ENCODE assay signal across 1 cellular context in the genomic region with DNA sequence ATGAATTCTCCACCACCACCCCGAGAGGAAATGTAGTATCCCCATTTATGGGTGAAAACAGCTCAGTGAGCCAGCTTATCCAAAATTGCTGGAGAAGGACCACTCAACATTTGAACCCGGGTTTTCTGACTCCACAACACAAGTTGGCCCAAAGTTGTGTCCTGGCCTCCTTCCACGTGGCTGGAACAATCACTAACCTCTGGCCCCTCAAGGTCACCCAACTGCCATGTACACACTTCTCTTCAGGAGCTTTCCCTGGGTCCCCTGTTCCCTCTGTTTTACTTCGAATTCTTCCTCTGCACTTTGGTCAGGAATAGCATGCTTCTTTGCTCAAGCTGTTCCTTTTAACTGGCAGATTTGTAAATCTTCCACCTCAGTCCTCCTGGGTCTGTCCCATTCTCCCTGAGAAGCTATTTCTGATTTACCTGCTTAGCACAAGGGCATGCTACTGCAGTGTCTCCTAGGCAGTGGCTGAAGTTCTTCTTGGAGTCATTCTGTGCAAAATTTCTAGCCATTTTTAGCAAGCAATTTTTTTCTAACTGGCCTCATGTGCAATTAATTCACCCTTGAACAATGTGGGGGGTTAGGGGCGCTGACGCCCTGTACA.
A peak's percentile ranks its signal among the peaks of the same experiment; 100 is the strongest.
TF ChIP-seq lines count a peak whose summit lies in the region.

No MANE protein-coding gene starts in this region.

TF ChIP-seq in HepG2, 621 proteins besides CTCF, POLR2A, EP300 and RAD21 (continued from another document and continues in another):
- TF ChIP-seq, protein P1, sequence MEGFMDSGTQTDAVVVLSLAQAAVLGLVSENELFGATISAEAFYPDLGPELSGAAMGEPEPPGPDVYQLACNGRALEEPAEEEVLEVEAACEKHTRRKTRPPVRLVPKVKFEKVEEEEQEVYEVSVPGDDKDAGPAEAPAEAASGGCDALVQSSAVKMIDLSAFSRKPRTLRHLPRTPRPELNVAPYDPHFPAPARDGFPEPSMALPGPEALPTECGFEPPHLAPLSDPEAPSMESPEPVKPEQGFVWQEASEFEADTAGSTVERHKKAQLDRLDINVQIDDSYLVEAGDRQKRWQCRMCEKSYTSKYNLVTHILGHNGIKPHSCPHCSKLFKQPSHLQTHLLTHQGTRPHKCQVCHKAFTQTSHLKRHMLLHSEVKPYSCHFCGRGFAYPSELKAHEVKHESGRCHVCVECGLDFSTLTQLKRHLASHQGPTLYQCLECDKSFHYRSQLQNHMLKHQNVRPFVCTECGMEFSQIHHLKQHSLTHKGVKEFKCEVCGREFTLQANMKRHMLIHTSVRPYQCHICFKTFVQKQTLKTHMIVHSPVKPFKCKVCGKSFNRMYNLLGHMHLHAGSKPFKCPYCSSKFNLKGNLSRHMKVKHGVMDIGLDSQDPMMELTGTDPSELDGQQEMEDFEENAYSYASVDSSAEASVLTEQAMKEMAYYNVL (CRISPR knock-in tag; IDR thresholded peaks at IDR 0.05; ENCODE audit: borderline replicate concordance), result peak; percentile 94; the same call in 1 of the 2 replicates
- TF ChIP-seq, protein P2, sequence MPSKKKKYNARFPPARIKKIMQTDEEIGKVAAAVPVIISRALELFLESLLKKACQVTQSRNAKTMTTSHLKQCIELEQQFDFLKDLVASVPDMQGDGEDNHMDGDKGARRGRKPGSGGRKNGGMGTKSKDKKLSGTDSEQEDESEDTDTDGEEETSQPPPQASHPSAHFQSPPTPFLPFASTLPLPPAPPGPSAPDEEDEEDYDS (CRISPR knock-in tag; IDR thresholded peaks at IDR 0.05), result no peak
- TF ChIP-seq, protein P3, sequence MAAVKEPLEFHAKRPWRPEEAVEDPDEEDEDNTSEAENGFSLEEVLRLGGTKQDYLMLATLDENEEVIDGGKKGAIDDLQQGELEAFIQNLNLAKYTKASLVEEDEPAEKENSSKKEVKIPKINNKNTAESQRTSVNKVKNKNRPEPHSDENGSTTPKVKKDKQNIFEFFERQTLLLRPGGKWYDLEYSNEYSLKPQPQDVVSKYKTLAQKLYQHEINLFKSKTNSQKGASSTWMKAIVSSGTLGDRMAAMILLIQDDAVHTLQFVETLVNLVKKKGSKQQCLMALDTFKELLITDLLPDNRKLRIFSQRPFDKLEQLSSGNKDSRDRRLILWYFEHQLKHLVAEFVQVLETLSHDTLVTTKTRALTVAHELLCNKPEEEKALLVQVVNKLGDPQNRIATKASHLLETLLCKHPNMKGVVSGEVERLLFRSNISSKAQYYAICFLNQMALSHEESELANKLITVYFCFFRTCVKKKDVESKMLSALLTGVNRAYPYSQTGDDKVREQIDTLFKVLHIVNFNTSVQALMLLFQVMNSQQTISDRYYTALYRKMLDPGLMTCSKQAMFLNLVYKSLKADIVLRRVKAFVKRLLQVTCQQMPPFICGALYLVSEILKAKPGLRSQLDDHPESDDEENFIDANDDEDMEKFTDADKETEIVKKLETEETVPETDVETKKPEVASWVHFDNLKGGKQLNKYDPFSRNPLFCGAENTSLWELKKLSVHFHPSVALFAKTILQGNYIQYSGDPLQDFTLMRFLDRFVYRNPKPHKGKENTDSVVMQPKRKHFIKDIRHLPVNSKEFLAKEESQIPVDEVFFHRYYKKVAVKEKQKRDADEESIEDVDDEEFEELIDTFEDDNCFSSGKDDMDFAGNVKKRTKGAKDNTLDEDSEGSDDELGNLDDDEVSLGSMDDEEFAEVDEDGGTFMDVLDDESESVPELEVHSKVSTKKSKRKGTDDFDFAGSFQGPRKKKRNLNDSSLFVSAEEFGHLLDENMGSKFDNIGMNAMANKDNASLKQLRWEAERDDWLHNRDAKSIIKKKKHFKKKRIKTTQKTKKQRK (IDR thresholded peaks at IDR 0.05; ENCODE audit: low read length), result no peak
- TF ChIP-seq ZFYVE20 (CRISPR knock-in tag; IDR thresholded peaks at IDR 0.05; ENCODE audit: borderline replicate concordance, low read depth), result no peak
- TF ChIP-seq, protein P4, sequence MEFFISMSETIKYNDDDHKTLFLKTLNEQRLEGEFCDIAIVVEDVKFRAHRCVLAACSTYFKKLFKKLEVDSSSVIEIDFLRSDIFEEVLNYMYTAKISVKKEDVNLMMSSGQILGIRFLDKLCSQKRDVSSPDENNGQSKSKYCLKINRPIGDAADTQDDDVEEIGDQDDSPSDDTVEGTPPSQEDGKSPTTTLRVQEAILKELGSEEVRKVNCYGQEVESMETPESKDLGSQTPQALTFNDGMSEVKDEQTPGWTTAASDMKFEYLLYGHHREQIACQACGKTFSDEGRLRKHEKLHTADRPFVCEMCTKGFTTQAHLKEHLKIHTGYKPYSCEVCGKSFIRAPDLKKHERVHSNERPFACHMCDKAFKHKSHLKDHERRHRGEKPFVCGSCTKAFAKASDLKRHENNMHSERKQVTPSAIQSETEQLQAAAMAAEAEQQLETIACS (CRISPR knock-in tag; IDR thresholded peaks at IDR 0.05), result no peak
- TF ChIP-seq KMT2B (CRISPR knock-in tag; IDR thresholded peaks at IDR 0.05), result no peak
- TF ChIP-seq MBD4 (IDR thresholded peaks at IDR 0.05; ENCODE audit: borderline replicate concordance, low read length), result no peak; the same call in 1 of the 2 replicates
- TF ChIP-seq ERF (CRISPR knock-in tag; IDR thresholded peaks at IDR 0.05), result peak; percentile 46; the same call in 1 of the 2 replicates
- TF ChIP-seq ZNF556 (CRISPR knock-in tag; IDR thresholded peaks at IDR 0.05; ENCODE audit: borderline replicate concordance), result no peak
- TF ChIP-seq SNRNP70 (IDR thresholded peaks at IDR 0.05; ENCODE audit: low read depth, low read length), result no peak
- peak; percentile 69 for TF ChIP-seq ISL2 (CRISPR knock-in tag; IDR thresholded peaks at IDR 0.05)
- TF ChIP-seq ETV5 (CRISPR knock-in tag; IDR thresholded peaks at IDR 0.05; ENCODE audit: borderline replicate concordance), result peak; percentile 31; the same call in 1 of the 2 replicates
- peak; percentile 56; the same call in 1 of the 2 replicates for TF ChIP-seq FOXO1 (CRISPR knock-in tag; IDR thresholded peaks at IDR 0.05)
- no peak for TF ChIP-seq ZNF234 (CRISPR knock-in tag; conservative IDR thresholded peaks at IDR 0.05)
- no peak for TF ChIP-seq ARHGAP35 (CRISPR knock-in tag; IDR thresholded peaks at IDR 0.05; ENCODE audit: borderline replicate concordance)
- TF ChIP-seq, protein P5, sequence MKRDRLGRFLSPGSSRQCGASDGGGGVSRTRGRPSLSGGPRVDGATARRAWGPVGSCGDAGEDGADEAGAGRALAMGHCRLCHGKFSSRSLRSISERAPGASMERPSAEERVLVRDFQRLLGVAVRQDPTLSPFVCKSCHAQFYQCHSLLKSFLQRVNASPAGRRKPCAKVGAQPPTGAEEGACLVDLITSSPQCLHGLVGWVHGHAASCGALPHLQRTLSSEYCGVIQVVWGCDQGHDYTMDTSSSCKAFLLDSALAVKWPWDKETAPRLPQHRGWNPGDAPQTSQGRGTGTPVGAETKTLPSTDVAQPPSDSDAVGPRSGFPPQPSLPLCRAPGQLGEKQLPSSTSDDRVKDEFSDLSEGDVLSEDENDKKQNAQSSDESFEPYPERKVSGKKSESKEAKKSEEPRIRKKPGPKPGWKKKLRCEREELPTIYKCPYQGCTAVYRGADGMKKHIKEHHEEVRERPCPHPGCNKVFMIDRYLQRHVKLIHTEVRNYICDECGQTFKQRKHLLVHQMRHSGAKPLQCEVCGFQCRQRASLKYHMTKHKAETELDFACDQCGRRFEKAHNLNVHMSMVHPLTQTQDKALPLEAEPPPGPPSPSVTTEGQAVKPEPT (CRISPR knock-in tag; IDR thresholded peaks at IDR 0.05; ENCODE audit: low read depth), result no peak
- TF ChIP-seq ZNF296 (CRISPR knock-in tag; conservative IDR thresholded peaks at IDR 0.05), result no peak
- no peak for TF ChIP-seq EZH2 (conservative IDR thresholded peaks at IDR 0.05; ENCODE audit: low read depth, low read length)
- TF ChIP-seq MEIS1 (CRISPR knock-in tag; IDR thresholded peaks at IDR 0.05; ENCODE audit: borderline replicate concordance), result no peak
- no peak; the same call in 1 of the 2 replicates for TF ChIP-seq ZNF143 (CRISPR knock-in tag; IDR thresholded peaks at IDR 0.05)
- TF ChIP-seq, protein P6, sequence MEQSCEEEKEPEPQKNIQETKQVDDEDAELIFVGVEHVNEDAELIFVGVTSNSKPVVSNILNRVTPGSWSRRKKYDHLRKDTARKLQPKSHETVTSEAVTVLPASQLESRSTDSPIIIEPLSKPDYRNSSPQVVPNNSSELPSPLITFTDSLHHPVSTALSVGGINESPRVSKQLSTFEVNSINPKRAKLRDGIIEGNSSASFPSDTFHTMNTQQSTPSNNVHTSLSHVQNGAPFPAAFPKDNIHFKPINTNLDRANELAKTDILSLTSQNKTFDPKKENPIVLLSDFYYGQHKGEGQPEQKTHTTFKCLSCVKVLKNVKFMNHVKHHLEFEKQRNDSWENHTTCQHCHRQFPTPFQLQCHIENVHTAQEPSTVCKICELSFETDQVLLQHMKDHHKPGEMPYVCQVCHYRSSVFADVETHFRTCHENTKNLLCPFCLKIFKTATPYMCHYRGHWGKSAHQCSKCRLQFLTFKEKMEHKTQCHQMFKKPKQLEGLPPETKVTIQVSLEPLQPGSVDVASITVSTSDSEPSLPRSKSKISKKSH (CRISPR knock-in tag; IDR thresholded peaks at IDR 0.05; ENCODE audit: borderline replicate concordance), result no peak
- peak; percentile 68 for TF ChIP-seq SOX13 (IDR thresholded peaks at IDR 0.05)
- TF ChIP-seq SOX13 (CRISPR knock-in tag; conservative IDR thresholded peaks at IDR 0.05 in 1 of 2, IDR thresholded peaks at IDR 0.05 in 1 of 2), result peak in 1 of 2 experiments; percentile 89; a peak in 2 of 4 replicates
- TF ChIP-seq TEAD3 (CRISPR knock-in tag; optimal IDR thresholded peaks at IDR 0.05; ENCODE audit: borderline replicate concordance), result peak; percentile 64
- peak; percentile 83; the same call in 1 of the 2 replicates for TF ChIP-seq MXD4 (CRISPR knock-in tag; IDR thresholded peaks at IDR 0.05)
- TF ChIP-seq FOXA1 (IDR thresholded peaks at IDR 0.05), result no peak
- peak; percentile 43; the same call in 1 of the 2 replicates for TF ChIP-seq FOXA1 (CRISPR knock-in tag; IDR thresholded peaks at IDR 0.05)
- 0 out of 2 replicates have a peak, but pooled peaks have one; percentile 37 for TF ChIP-seq NFIC (IDR thresholded peaks at IDR 0.05; ENCODE audit: low read length)
- TF ChIP-seq TCF12 (IDR thresholded peaks at IDR 0.05), result no peak
- 0 out of 2 replicates have a peak, but pooled peaks have one; percentile 62 for TF ChIP-seq TCF12 (CRISPR knock-in tag; IDR thresholded peaks at IDR 0.05)
- TF ChIP-seq, protein P7, sequence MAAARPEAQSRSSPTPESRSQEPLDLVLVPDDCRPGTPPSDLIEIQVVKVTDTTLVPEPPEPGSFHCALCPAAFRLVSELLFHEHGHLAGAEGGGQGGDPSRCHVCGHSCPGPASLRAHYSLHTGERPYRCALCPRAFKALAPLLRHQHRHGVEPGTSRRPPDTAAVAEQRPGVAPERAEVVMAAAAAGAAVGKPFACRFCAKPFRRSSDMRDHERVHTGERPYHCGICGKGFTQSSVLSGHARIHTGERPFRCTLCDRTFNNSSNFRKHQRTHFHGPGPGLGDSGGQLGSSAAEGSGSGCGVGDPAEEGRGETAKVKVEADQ (CRISPR knock-in tag; IDR thresholded peaks at IDR 0.05; ENCODE audit: borderline replicate concordance), result no peak
- no peak for TF ChIP-seq IRF2 (CRISPR knock-in tag; IDR thresholded peaks at IDR 0.05)
- TF ChIP-seq, protein P8, sequence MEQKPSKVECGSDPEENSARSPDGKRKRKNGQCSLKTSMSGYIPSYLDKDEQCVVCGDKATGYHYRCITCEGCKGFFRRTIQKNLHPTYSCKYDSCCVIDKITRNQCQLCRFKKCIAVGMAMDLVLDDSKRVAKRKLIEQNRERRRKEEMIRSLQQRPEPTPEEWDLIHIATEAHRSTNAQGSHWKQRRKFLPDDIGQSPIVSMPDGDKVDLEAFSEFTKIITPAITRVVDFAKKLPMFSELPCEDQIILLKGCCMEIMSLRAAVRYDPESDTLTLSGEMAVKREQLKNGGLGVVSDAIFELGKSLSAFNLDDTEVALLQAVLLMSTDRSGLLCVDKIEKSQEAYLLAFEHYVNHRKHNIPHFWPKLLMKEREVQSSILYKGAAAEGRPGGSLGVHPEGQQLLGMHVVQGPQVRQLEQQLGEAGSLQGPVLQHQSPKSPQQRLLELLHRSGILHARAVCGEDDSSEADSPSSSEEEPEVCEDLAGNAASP (CRISPR knock-in tag; IDR thresholded peaks at IDR 0.05; ENCODE audit: borderline replicate concordance), result peak; percentile 44; the same call in 1 of the 2 replicates
- TF ChIP-seq HNRNPLL (IDR thresholded peaks at IDR 0.05; ENCODE audit: low read depth, low read length, poor library complexity, severe bottlenecking), result no peak
- no peak for TF ChIP-seq FOXM1 (CRISPR knock-in tag; IDR thresholded peaks at IDR 0.05)
- no peak for TF ChIP-seq ZNF496 (CRISPR knock-in tag; IDR thresholded peaks at IDR 0.05; ENCODE audit: insufficient replicate concordance)
- TF ChIP-seq, protein P9, sequence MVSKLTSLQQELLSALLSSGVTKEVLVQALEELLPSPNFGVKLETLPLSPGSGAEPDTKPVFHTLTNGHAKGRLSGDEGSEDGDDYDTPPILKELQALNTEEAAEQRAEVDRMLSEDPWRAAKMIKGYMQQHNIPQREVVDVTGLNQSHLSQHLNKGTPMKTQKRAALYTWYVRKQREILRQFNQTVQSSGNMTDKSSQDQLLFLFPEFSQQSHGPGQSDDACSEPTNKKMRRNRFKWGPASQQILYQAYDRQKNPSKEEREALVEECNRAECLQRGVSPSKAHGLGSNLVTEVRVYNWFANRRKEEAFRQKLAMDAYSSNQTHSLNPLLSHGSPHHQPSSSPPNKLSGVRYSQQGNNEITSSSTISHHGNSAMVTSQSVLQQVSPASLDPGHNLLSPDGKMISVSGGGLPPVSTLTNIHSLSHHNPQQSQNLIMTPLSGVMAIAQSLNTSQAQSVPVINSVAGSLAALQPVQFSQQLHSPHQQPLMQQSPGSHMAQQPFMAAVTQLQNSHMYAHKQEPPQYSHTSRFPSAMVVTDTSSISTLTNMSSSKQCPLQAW (CRISPR knock-in tag; IDR thresholded peaks at IDR 0.05), result peak; percentile 54
- TF ChIP-seq, protein P10, sequence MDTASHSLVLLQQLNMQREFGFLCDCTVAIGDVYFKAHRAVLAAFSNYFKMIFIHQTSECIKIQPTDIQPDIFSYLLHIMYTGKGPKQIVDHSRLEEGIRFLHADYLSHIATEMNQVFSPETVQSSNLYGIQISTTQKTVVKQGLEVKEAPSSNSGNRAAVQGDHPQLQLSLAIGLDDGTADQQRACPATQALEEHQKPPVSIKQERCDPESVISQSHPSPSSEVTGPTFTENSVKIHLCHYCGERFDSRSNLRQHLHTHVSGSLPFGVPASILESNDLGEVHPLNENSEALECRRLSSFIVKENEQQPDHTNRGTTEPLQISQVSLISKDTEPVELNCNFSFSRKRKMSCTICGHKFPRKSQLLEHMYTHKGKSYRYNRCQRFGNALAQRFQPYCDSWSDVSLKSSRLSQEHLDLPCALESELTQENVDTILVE (CRISPR knock-in tag; IDR thresholded peaks at IDR 0.05), result 0 out of 2 replicates have a peak, but pooled peaks have one; percentile 33
- peak; percentile 86 for TF ChIP-seq NR2F6 (IDR thresholded peaks at IDR 0.05)
- TF ChIP-seq NR2F6 (CRISPR knock-in tag; IDR thresholded peaks at IDR 0.05), result peak; percentile 88
- no peak for TF ChIP-seq NFKBIZ (CRISPR knock-in tag; IDR thresholded peaks at IDR 0.05)
- TF ChIP-seq, protein P11, sequence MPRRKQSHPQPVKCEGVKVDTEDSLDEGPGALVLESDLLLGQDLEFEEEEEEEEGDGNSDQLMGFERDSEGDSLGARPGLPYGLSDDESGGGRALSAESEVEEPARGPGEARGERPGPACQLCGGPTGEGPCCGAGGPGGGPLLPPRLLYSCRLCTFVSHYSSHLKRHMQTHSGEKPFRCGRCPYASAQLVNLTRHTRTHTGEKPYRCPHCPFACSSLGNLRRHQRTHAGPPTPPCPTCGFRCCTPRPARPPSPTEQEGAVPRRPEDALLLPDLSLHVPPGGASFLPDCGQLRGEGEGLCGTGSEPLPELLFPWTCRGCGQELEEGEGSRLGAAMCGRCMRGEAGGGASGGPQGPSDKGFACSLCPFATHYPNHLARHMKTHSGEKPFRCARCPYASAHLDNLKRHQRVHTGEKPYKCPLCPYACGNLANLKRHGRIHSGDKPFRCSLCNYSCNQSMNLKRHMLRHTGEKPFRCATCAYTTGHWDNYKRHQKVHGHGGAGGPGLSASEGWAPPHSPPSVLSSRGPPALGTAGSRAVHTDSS (CRISPR knock-in tag; conservative IDR thresholded peaks at IDR 0.05), result no peak
